Comparison of ENCODE assay signal across 8 cellular contexts in genomic region chr4:180057891-180058643, GRCh38.
DNase-seq lines count a peak whose midpoint lies in the region; ATAC-seq lines count a peak whose summit lies in the region.

No MANE protein-coding gene starts in this region.

- peaks cover 11% of the 10 kb centered on the region for H3K4me1 Mint-ChIP-seq in activated naive CD8-positive, alpha-beta T cell (ENCODE audit: low read depth)
- peaks cover 5% of the 10 kb centered on the region for H3K4me1 Mint-ChIP-seq in activated T-helper 2 cell treated with anti-CD3 and anti-CD28 coated beads, Interferon-gamma antibody, Interleukin-2, Interleukin-4, amounts not matched to agents 10 μg/mL and 5 μg/mL and 100 μg/mL, durations not matched to agents 14 hours and 24 hours and 36 hours (ENCODE audit: low read depth)

- intact Hi-C loops in right cardiac atrium (cut with DNase I) (no loop called here), sciatic nerve (cut with DNase I) (no loop called here)
- intact Hi-C loops in activated T-helper 2 cell treated with anti-CD3 and anti-CD28 coated beads, Interferon-gamma antibody, Interleukin-2, Interleukin-4, amounts not matched to agents 10 μg/mL and 5 μg/mL and 100 μg/mL, durations not matched to agents 14 hours and 24 hours and 36 hours (cut with micrococcal nuclease): no loop called here

- peak; percentile 15 for DNase-seq in stimulated activated CD4-positive, alpha-beta T cell treated with anti-CD3 and anti-CD28 coated beads, Interleukin-15, amount 100 ng/mL, for 24 hours
- no peak for DNase-seq in stimulated activated CD4-positive, alpha-beta T cell treated with anti-CD3 and anti-CD28 coated beads, Interleukin-2, amount 100 ng/mL, for 48 hours
- peak in 2 of 3 donors; percentile 44 to 56 for DNase-seq in right cardiac atrium
- no peak for DNase-seq in sciatic nerve (ENCODE audit: low spot score)
- DNase-seq in activated T-helper 2 cell treated with anti-CD3 and anti-CD28 coated beads, Interferon-gamma antibody, Interleukin-2, Interleukin-4, amounts not matched to agents 10 μg/mL and 5 μg/mL and 100 μg/mL, durations not matched to agents 14 hours and 24 hours and 36 hours (ENCODE audit: low spot score): no peak
- no peak for DNase-seq in NCI-H2107 treated with DMSO at 0.1 percent for 48 hours (lab: John Stamatoyannopoulos, UW; ENCODE audit: unreplicated experiment)

- peaks cover 2% of the 10 kb centered on the region for H3K27me3 ChIP-seq in right cardiac atrium (ENCODE audit: control insufficient read depth, insufficient read depth)

- H3K4me3 Mint-ChIP-seq in activated naive CD8-positive, alpha-beta T cell: peak overlapping the region; percentile 74
- H3K4me3 Mint-ChIP-seq in activated T-helper 2 cell treated with anti-CD3 and anti-CD28 coated beads, Interferon-gamma antibody, Interleukin-2, Interleukin-4, amounts not matched to agents 10 μg/mL and 5 μg/mL and 100 μg/mL, durations not matched to agents 14 hours and 24 hours and 36 hours (ENCODE audit: low read depth): no peak overlapping the region

- 1% methylated on average over 76 of the region's 76 CpGs for WGBS in right cardiac atrium

- ATAC-seq in HG03354 (IDR thresholded peaks at IDR 0.05; ENCODE audit: poor library complexity, severe bottlenecking, unreplicated experiment): peak; percentile 60
- no peak for ATAC-seq in right cardiac atrium
- peak; percentile 47 for ATAC-seq in sciatic nerve

- H3K4me3 ChIP-seq in right cardiac atrium (ENCODE audit: low read length): peak overlapping the region; percentile 82

- H3K27me3 Mint-ChIP-seq in activated naive CD8-positive, alpha-beta T cell: peaks cover 44% of the 10 kb centered on the region
- H3K27me3 Mint-ChIP-seq in activated T-helper 2 cell treated with anti-CD3 and anti-CD28 coated beads, Interferon-gamma antibody, Interleukin-2, Interleukin-4, amounts not matched to agents 10 μg/mL and 5 μg/mL and 100 μg/mL, durations not matched to agents 14 hours and 24 hours and 36 hours (ENCODE audit: low read depth): peaks cover 36% of the 10 kb centered on the region

- H3K36me3 Mint-ChIP-seq in activated naive CD8-positive, alpha-beta T cell: no peaks in the 10 kb centered on the region
- no peaks in the 10 kb centered on the region for H3K36me3 Mint-ChIP-seq in activated T-helper 2 cell treated with anti-CD3 and anti-CD28 coated beads, Interferon-gamma antibody, Interleukin-2, Interleukin-4, amounts not matched to agents 10 μg/mL and 5 μg/mL and 100 μg/mL, durations not matched to agents 14 hours and 24 hours and 36 hours (ENCODE audit: low read depth)

- no peaks in the 10 kb centered on the region for H3K4me1 ChIP-seq in right cardiac atrium (ENCODE audit: control insufficient read depth, insufficient read depth, low read length)

- no peaks in the 10 kb centered on the region for H3K9me3 ChIP-seq in right cardiac atrium (ENCODE audit: control insufficient read depth, low read length)

- no peak overlapping the region for H3K27ac Mint-ChIP-seq in activated naive CD8-positive, alpha-beta T cell
- H3K27ac Mint-ChIP-seq in activated T-helper 2 cell treated with anti-CD3 and anti-CD28 coated beads, Interferon-gamma antibody, Interleukin-2, Interleukin-4, amounts not matched to agents 10 μg/mL and 5 μg/mL and 100 μg/mL, durations not matched to agents 14 hours and 24 hours and 36 hours: no peak overlapping the region

- H3K27ac ChIP-seq in right cardiac atrium (ENCODE audit: low read length): no peak overlapping the region

- H3K9me3 Mint-ChIP-seq in activated naive CD8-positive, alpha-beta T cell (ENCODE audit: low read depth): no peaks in the 10 kb centered on the region
- no peaks in the 10 kb centered on the region for H3K9me3 Mint-ChIP-seq in activated T-helper 2 cell treated with anti-CD3 and anti-CD28 coated beads, Interferon-gamma antibody, Interleukin-2, Interleukin-4, amounts not matched to agents 10 μg/mL and 5 μg/mL and 100 μg/mL, durations not matched to agents 14 hours and 24 hours and 36 hours

Comparison
In these comparisons a context has a peak if more than half of its experiments do, and no peak if none do; other contexts are left out.
1. DNase-seq: peak in stimulated activated CD4-positive, alpha-beta T cell treated with anti-CD3 and anti-CD28 coated beads, Interleukin-15, amount 100 ng/mL, for 24 hours (single experiment) and right cardiac atrium (2 of 3); none in stimulated activated CD4-positive, alpha-beta T cell treated with anti-CD3 and anti-CD28 coated beads, Interleukin-2, amount 100 ng/mL, for 48 hours (0 of 2), sciatic nerve (single experiment), activated T-helper 2 cell treated with anti-CD3 and anti-CD28 coated beads, Interferon-gamma antibody, Interleukin-2, Interleukin-4, amounts not matched to agents 10 μg/mL and 5 μg/mL and 100 μg/mL, durations not matched to agents 14 hours and 24 hours and 36 hours (single experiment) and NCI-H2107 treated with DMSO at 0.1 percent for 48 hours (single experiment).
2. ATAC-seq: peak in HG03354 (single experiment) and sciatic nerve (single experiment); none in right cardiac atrium (0 of 2).